In the genomic region with DNA sequence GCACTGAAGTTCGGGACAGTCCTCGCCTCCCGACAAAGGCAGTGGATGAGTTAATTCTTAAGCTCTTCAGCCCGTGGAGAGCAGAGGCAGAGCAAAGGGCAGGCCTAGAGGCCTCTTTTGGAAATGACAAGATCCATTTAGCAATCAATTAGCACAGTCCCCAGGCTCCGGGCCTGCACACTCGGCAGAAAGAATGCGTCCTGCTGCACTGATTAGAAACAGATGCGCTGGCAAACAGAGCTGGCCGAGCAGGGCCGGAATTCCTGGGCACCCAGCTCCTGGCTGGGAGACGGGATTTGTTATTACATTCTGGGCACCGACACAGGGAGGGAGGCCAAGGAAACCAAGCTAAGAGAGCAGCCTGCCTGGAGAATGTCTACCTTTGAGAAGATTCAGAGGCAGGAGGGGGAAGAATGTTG, we compare ENCODE assay signal across 1 cellular context.
TF ChIP-seq lines count a peak whose summit lies in the region.

No MANE protein-coding gene starts in this region.

TF ChIP-seq in HepG2, 621 proteins besides CTCF, POLR2A, EP300 and RAD21 (continued from another document and continues in another):
- TF ChIP-seq, protein P1, sequence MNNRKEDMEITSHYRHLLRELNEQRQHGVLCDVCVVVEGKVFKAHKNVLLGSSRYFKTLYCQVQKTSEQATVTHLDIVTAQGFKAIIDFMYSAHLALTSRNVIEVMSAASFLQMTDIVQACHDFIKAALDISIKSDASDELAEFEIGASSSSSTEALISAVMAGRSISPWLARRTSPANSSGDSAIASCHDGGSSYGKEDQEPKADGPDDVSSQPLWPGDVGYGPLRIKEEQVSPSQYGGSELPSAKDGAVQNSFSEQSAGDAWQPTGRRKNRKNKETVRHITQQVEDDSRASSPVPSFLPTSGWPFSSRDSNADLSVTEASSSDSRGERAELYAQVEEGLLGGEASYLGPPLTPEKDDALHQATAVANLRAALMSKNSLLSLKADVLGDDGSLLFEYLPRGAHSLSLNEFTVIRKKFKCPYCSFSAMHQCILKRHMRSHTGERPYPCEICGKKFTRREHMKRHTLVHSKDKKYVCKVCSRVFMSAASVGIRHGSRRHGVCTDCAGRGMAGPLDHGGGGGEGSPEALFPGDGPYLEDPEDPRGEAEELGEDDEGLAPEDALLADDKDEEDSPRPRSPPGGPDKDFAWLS (CRISPR knock-in tag; IDR thresholded peaks at IDR 0.05; ENCODE audit: borderline replicate concordance) = no peak
- TF ChIP-seq HIVEP1 (CRISPR knock-in tag; IDR thresholded peaks at IDR 0.05) = no peak
- no peak for TF ChIP-seq RBAK (CRISPR knock-in tag; IDR thresholded peaks at IDR 0.05)
- no peak for TF ChIP-seq KDM5B (CRISPR knock-in tag; IDR thresholded peaks at IDR 0.05; ENCODE audit: borderline replicate concordance)
- peak; percentile 63; the same call in 1 of the 2 replicates for TF ChIP-seq PITX1 (CRISPR knock-in tag; IDR thresholded peaks at IDR 0.05)
- no peak for TF ChIP-seq ELF1 (CRISPR knock-in tag; IDR thresholded peaks at IDR 0.05)
- TF ChIP-seq, protein P2, sequence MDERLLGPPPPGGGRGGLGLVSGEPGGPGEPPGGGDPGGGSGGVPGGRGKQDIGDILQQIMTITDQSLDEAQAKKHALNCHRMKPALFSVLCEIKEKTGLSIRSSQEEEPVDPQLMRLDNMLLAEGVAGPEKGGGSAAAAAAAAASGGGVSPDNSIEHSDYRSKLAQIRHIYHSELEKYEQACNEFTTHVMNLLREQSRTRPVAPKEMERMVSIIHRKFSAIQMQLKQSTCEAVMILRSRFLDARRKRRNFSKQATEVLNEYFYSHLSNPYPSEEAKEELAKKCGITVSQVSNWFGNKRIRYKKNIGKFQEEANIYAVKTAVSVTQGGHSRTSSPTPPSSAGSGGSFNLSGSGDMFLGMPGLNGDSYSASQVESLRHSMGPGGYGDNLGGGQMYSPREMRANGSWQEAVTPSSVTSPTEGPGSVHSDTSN (CRISPR knock-in tag; IDR thresholded peaks at IDR 0.05) = no peak
- no peak for TF ChIP-seq YY1 (IDR thresholded peaks at IDR 0.05; ENCODE audit: insufficient read depth, insufficient replicate concordance, low read depth, low read length)
- TF ChIP-seq, protein P3, sequence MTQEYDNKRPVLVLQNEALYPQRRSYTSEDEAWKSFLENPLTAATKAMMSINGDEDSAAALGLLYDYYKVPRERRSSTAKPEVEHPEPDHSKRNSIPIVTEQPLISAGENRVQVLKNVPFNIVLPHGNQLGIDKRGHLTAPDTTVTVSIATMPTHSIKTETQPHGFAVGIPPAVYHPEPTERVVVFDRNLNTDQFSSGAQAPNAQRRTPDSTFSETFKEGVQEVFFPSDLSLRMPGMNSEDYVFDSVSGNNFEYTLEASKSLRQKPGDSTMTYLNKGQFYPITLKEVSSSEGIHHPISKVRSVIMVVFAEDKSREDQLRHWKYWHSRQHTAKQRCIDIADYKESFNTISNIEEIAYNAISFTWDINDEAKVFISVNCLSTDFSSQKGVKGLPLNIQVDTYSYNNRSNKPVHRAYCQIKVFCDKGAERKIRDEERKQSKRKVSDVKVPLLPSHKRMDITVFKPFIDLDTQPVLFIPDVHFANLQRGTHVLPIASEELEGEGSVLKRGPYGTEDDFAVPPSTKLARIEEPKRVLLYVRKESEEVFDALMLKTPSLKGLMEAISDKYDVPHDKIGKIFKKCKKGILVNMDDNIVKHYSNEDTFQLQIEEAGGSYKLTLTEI (CRISPR knock-in tag; conservative IDR thresholded peaks at IDR 0.05) = no peak
- TF ChIP-seq ZBTB7B (CRISPR knock-in tag; IDR thresholded peaks at IDR 0.05) = 0 out of 2 replicates have a peak, but pooled peaks have one; percentile 30
- no peak for TF ChIP-seq HNRNPLL (IDR thresholded peaks at IDR 0.05; ENCODE audit: low read depth, low read length, poor library complexity, severe bottlenecking)
- TF ChIP-seq MTA3 (CRISPR knock-in tag; IDR thresholded peaks at IDR 0.05) = no peak
- TF ChIP-seq, protein P4, sequence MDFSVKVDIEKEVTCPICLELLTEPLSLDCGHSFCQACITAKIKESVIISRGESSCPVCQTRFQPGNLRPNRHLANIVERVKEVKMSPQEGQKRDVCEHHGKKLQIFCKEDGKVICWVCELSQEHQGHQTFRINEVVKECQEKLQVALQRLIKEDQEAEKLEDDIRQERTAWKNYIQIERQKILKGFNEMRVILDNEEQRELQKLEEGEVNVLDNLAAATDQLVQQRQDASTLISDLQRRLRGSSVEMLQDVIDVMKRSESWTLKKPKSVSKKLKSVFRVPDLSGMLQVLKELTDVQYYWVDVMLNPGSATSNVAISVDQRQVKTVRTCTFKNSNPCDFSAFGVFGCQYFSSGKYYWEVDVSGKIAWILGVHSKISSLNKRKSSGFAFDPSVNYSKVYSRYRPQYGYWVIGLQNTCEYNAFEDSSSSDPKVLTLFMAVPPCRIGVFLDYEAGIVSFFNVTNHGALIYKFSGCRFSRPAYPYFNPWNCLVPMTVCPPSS (IDR thresholded peaks at IDR 0.05) = no peak
- TF ChIP-seq ZFY (CRISPR knock-in tag; IDR thresholded peaks at IDR 0.05) = peak; percentile 57
- no peak for TF ChIP-seq PCBP1 (IDR thresholded peaks at IDR 0.05; ENCODE audit: borderline replicate concordance, low read depth, low read length)
- peak; percentile 31 for TF ChIP-seq XRCC5 (optimal IDR thresholded peaks at IDR 0.05; ENCODE audit: low read length)
- no peak for TF ChIP-seq ZNF230 (CRISPR knock-in tag; IDR thresholded peaks at IDR 0.05)
- TF ChIP-seq HNF4G (IDR thresholded peaks at IDR 0.05; ENCODE audit: borderline replicate concordance, low read depth, low read length) = peak; percentile 29; the same call in 1 of the 2 replicates
- no peak for TF ChIP-seq HNF4G (CRISPR knock-in tag; IDR thresholded peaks at IDR 0.05; ENCODE audit: borderline replicate concordance, low read depth)
- TF ChIP-seq MAF1 (CRISPR knock-in tag; IDR thresholded peaks at IDR 0.05; ENCODE audit: borderline replicate concordance) = no peak
- no peak for TF ChIP-seq BRCA1 (CRISPR knock-in tag; IDR thresholded peaks at IDR 0.05)
- TF ChIP-seq, protein P5, sequence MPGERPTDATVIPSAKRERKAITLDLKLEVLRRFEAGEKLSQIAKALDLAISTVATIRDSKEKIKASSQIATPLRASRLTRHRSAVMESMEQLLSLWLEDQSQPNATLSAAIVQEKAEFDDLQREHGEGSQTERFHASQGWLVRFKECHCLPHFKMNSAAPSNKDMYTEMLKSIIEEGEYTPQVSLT (CRISPR knock-in tag; IDR thresholded peaks at IDR 0.05; ENCODE audit: borderline replicate concordance, low read depth) = no peak
- no peak for TF ChIP-seq SIN3B (IDR thresholded peaks at IDR 0.05; ENCODE audit: low read length)
- peak; percentile 60; the same call in 1 of the 2 replicates for TF ChIP-seq MIXL1 (CRISPR knock-in tag; IDR thresholded peaks at IDR 0.05)
- peak; percentile 88 for TF ChIP-seq ZNF652 (CRISPR knock-in tag; IDR thresholded peaks at IDR 0.05; ENCODE audit: borderline replicate concordance, low read depth)
- TF ChIP-seq, protein P6, sequence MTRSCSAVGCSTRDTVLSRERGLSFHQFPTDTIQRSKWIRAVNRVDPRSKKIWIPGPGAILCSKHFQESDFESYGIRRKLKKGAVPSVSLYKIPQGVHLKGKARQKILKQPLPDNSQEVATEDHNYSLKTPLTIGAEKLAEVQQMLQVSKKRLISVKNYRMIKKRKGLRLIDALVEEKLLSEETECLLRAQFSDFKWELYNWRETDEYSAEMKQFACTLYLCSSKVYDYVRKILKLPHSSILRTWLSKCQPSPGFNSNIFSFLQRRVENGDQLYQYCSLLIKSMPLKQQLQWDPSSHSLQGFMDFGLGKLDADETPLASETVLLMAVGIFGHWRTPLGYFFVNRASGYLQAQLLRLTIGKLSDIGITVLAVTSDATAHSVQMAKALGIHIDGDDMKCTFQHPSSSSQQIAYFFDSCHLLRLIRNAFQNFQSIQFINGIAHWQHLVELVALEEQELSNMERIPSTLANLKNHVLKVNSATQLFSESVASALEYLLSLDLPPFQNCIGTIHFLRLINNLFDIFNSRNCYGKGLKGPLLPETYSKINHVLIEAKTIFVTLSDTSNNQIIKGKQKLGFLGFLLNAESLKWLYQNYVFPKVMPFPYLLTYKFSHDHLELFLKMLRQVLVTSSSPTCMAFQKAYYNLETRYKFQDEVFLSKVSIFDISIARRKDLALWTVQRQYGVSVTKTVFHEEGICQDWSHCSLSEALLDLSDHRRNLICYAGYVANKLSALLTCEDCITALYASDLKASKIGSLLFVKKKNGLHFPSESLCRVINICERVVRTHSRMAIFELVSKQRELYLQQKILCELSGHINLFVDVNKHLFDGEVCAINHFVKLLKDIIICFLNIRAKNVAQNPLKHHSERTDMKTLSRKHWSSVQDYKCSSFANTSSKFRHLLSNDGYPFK (CRISPR knock-in tag; IDR thresholded peaks at IDR 0.05; ENCODE audit: borderline replicate concordance) = peak; percentile 26; the same call in 1 of the 2 replicates
- TF ChIP-seq FOXK1 (CRISPR knock-in tag; IDR thresholded peaks at IDR 0.05; ENCODE audit: borderline replicate concordance, low read depth) = no peak
- TF ChIP-seq MEIS2 (CRISPR knock-in tag; IDR thresholded peaks at IDR 0.05) = no peak
- no peak for TF ChIP-seq HMG20B (CRISPR knock-in tag; conservative IDR thresholded peaks at IDR 0.05)
- no peak for TF ChIP-seq ZNF12 (CRISPR knock-in tag; IDR thresholded peaks at IDR 0.05)
- TF ChIP-seq, protein P7, sequence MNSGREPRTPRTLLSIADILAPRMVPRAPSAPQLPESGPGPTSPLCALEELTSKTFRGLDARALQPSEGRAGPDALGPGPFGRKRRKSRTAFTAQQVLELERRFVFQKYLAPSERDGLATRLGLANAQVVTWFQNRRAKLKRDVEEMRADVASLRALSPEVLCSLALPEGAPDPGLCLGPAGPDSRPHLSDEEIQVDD (CRISPR knock-in tag; IDR thresholded peaks at IDR 0.05; ENCODE audit: borderline replicate concordance) = no peak
- peak; percentile 4; the same call in 1 of the 2 replicates for TF ChIP-seq CEBPB (IDR thresholded peaks at IDR 0.05; ENCODE audit: borderline replicate concordance, low read depth, low read length)
- TF ChIP-seq, protein P8, sequence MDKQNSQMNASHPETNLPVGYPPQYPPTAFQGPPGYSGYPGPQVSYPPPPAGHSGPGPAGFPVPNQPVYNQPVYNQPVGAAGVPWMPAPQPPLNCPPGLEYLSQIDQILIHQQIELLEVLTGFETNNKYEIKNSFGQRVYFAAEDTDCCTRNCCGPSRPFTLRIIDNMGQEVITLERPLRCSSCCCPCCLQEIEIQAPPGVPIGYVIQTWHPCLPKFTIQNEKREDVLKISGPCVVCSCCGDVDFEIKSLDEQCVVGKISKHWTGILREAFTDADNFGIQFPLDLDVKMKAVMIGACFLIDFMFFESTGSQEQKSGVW (CRISPR knock-in tag; IDR thresholded peaks at IDR 0.05; ENCODE audit: borderline replicate concordance) = no peak
- TF ChIP-seq, protein P9, sequence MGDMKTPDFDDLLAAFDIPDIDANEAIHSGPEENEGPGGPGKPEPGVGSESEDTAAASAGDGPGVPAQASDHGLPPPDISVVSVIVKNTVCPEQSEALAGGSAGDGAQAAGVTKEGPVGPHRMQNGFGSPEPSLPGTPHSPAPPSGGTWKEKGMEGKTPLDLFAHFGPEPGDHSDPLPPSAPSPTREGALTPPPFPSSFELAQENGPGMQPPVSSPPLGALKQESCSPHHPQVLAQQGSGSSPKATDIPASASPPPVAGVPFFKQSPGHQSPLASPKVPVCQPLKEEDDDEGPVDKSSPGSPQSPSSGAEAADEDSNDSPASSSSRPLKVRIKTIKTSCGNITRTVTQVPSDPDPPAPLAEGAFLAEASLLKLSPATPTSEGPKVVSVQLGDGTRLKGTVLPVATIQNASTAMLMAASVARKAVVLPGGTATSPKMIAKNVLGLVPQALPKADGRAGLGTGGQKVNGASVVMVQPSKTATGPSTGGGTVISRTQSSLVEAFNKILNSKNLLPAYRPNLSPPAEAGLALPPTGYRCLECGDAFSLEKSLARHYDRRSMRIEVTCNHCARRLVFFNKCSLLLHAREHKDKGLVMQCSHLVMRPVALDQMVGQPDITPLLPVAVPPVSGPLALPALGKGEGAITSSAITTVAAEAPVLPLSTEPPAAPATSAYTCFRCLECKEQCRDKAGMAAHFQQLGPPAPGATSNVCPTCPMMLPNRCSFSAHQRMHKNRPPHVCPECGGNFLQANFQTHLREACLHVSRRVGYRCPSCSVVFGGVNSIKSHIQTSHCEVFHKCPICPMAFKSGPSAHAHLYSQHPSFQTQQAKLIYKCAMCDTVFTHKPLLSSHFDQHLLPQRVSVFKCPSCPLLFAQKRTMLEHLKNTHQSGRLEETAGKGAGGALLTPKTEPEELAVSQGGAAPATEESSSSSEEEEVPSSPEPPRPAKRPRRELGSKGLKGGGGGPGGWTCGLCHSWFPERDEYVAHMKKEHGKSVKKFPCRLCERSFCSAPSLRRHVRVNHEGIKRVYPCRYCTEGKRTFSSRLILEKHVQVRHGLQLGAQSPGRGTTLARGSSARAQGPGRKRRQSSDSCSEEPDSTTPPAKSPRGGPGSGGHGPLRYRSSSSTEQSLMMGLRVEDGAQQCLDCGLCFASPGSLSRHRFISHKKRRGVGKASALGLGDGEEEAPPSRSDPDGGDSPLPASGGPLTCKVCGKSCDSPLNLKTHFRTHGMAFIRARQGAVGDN (CRISPR knock-in tag; IDR thresholded peaks at IDR 0.05) = peak; percentile 31; the same call in 1 of the 2 replicates
- TF ChIP-seq YEATS4 (CRISPR knock-in tag; IDR thresholded peaks at IDR 0.05; ENCODE audit: borderline replicate concordance) = no peak
- TF ChIP-seq SALL1 (CRISPR knock-in tag; IDR thresholded peaks at IDR 0.05) = 0 out of 2 replicates have a peak, but pooled peaks have one; percentile 33
- TF ChIP-seq, protein P10, sequence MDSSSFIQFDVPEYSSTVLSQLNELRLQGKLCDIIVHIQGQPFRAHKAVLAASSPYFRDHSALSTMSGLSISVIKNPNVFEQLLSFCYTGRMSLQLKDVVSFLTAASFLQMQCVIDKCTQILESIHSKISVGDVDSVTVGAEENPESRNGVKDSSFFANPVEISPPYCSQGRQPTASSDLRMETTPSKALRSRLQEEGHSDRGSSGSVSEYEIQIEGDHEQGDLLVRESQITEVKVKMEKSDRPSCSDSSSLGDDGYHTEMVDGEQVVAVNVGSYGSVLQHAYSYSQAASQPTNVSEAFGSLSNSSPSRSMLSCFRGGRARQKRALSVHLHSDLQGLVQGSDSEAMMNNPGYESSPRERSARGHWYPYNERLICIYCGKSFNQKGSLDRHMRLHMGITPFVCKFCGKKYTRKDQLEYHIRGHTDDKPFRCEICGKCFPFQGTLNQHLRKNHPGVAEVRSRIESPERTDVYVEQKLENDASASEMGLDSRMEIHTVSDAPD (CRISPR knock-in tag; IDR thresholded peaks at IDR 0.05) = no peak
- TF ChIP-seq ZNF441 (CRISPR knock-in tag; IDR thresholded peaks at IDR 0.05; ENCODE audit: borderline replicate concordance) = no peak
- TF ChIP-seq PHF21A (CRISPR knock-in tag; IDR thresholded peaks at IDR 0.05) = peak; percentile 45; the same call in 1 of the 2 replicates
- TF ChIP-seq ZNF44 (CRISPR knock-in tag; IDR thresholded peaks at IDR 0.05) = no peak
- TF ChIP-seq ZNF678 (CRISPR knock-in tag; IDR thresholded peaks at IDR 0.05) = no peak
- no peak for TF ChIP-seq SNAI1 (CRISPR knock-in tag; IDR thresholded peaks at IDR 0.05; ENCODE audit: borderline replicate concordance)
- no peak for TF ChIP-seq IKZF4 (CRISPR knock-in tag; IDR thresholded peaks at IDR 0.05; ENCODE audit: borderline replicate concordance, low read depth, not compliant biosample characterization)
- 0 out of 2 replicates have a peak, but pooled peaks have one; percentile 18 for TF ChIP-seq PHF8 (CRISPR knock-in tag; IDR thresholded peaks at IDR 0.05)
- no peak for TF ChIP-seq MTF2 (CRISPR knock-in tag; IDR thresholded peaks at IDR 0.05; ENCODE audit: borderline replicate concordance)
- peak; percentile 48; the same call in 1 of the 2 replicates for TF ChIP-seq ZFX (CRISPR knock-in tag; IDR thresholded peaks at IDR 0.05; ENCODE audit: low read depth)
